In genomic region chr7:96322373-96322695, GRCh38 we compare ENCODE assay signal across 7 cellular contexts. TPM values are rescaled to one million over a fixed set of nuclear protein-coding genes. Genes with fewer than 3 reads are reported as not detected.
DNase-seq lines count a peak whose midpoint lies in the region; ATAC-seq and TF ChIP-seq lines count a peak whose summit lies in the region.

No MANE protein-coding gene starts in this region.

- H3K4me2 ChIP-seq in GM23248 (ENCODE audit: unreplicated experiment), result peak overlapping the region; percentile 73
- H3K4me2 ChIP-seq in smooth muscle cell, result peak overlapping the region; percentile 89

- H4K20me1 ChIP-seq in GM23248 (ENCODE audit: insufficient read depth) (no peaks in the 10 kb centered on the region), smooth muscle cell (ENCODE audit: low read depth) (peaks cover 5% of the 10 kb centered on the region)

- 38 to 39% methylated on average over 9 of the region's 9 CpGs for WGBS in GM23248 (ENCODE audit: low coverage in 1 of 2, low lambda C conversion rate in 2 of 2, missing lambda C conversion rate in 2 of 2), 2 experiments
- 41% methylated on average over 9 of the region's 9 CpGs for WGBS in smooth muscle cell (ENCODE audit: low lambda C conversion rate)

- no peaks in the 10 kb centered on the region for H3K9me3 ChIP-seq in GM23248 (ENCODE audit: low read depth)
- no peaks in the 10 kb centered on the region for H3K9me3 ChIP-seq in Peyer's patch
- H3K9me3 ChIP-seq in smooth muscle cell (replicated peaks; ENCODE audit: low read depth), result no peaks in the 10 kb centered on the region

- H3F3A ChIP-seq in GM23248 (ENCODE audit: insufficient read depth) (peaks cover 10% of the 10 kb centered on the region; the same call in 1 of the 2 replicates), smooth muscle cell (ENCODE audit: low read depth) (no peaks in the 10 kb centered on the region)

- H3K9ac ChIP-seq in GM23248, result peak overlapping the region; percentile 84; the same call in 1 of the 2 replicates
- no peak overlapping the region for H3K9ac ChIP-seq in smooth muscle cell (ENCODE audit: low read depth)

- DNase-seq in GM23248, result no peak
- DNase-seq in Peyer's patch, result no peak
- no peak for DNase-seq in fibroblast of the aortic adventitia (ENCODE audit: low read depth)
- DNase-seq in smooth muscle cell (lab: John Stamatoyannopoulos, UW; ENCODE audit: unreplicated experiment), result no peak
- no peak for DNase-seq in stimulated activated CD4-positive, alpha-beta T cell treated with anti-CD3 and anti-CD28 coated beads, Interleukin-15, amount 100 ng/mL, for 24 hours
- no peak for DNase-seq in amygdala (lab: John Stamatoyannopoulos, UW)

- no peak for ATAC-seq in HG03175 (IDR thresholded peaks at IDR 0.05; ENCODE audit: unreplicated experiment)

- H3K4me1 ChIP-seq in GM23248 (ENCODE audit: insufficient read depth) (peaks cover 5% of the 10 kb centered on the region; the same call in 1 of the 2 replicates), Peyer's patch (peaks cover 0 to 19% (median 7%) of the 10 kb centered on the region in 4 donors), smooth muscle cell (ENCODE audit: low read depth) (peaks cover 8% of the 10 kb centered on the region)

- no peaks in the 10 kb centered on the region for H3K36me3 ChIP-seq in GM23248 (ENCODE audit: low read depth)
- no peaks in the 10 kb centered on the region for H3K36me3 ChIP-seq in Peyer's patch
- H3K36me3 ChIP-seq in smooth muscle cell (ENCODE audit: low read depth), result no peaks in the 10 kb centered on the region

- TF ChIP-seq POLR2A in Peyer's patch (IDR thresholded peaks at IDR 0.05), result no peak

- in situ Hi-C loops in GM23248 (cut with MboI), result no loop called here

- H3K27me3 ChIP-seq in GM23248 (replicated peaks; ENCODE audit: insufficient read depth) (no peaks in the 10 kb centered on the region), Peyer's patch (no peaks in the 10 kb centered on the region), smooth muscle cell (ENCODE audit: low read depth) (no peaks in the 10 kb centered on the region)

- TF ChIP-seq CTCF in Peyer's patch (IDR thresholded peaks at IDR 0.05) (peak in 1 of 6 experiments; percentile 1), fibroblast of the aortic adventitia (IDR thresholded peaks at IDR 0.05; ENCODE audit: insufficient read depth, low read length) (no peak), smooth muscle cell (IDR thresholded peaks at IDR 0.05; ENCODE audit: borderline replicate concordance, insufficient read depth, poor library complexity, severe bottlenecking) (no peak)

- H2AFZ ChIP-seq in GM23248, result peak overlapping the region; percentile 96
- H2AFZ ChIP-seq in smooth muscle cell (ENCODE audit: low read depth), result peak overlapping the region; percentile 91

- peak overlapping the region; percentile 92 for H3K4me3 ChIP-seq in GM23248
- H3K4me3 ChIP-seq in Peyer's patch, result peak overlapping the region; percentile 71 to 91 (median 84)
- H3K4me3 ChIP-seq in fibroblast of the aortic adventitia (ENCODE audit: low read depth, low read length), result peak overlapping the region; percentile 81
- peak overlapping the region; percentile 79 for H3K4me3 ChIP-seq in smooth muscle cell

- no peak overlapping the region for H3K27ac ChIP-seq in GM23248
- H3K27ac ChIP-seq in Peyer's patch, result peak overlapping the region; percentile 92 to 96 (median 96)
- peak overlapping the region; percentile 87 for H3K27ac ChIP-seq in smooth muscle cell (ENCODE audit: low read depth)

- H3K9me2 ChIP-seq in GM23248 (ENCODE audit: insufficient read depth), result no peaks in the 10 kb centered on the region

- H3K79me2 ChIP-seq in GM23248 (ENCODE audit: insufficient read depth) (peaks cover 31% of the 10 kb centered on the region), smooth muscle cell (ENCODE audit: low read depth) (peaks cover 30% of the 10 kb centered on the region)

RNA-seq across cellular contexts. Expression of gene SLC25A13, which starts 0.4 kb away (rescaled TPM):
- 9.7 and 19.1 TPM in 2 replicates for total RNA-seq in GM23248 (2014; rRNA removed; shearing (Covaris generic))
- polyA plus RNA-seq in GM23248 (2016; fragmentation: Nextera tagmentation; extraction: Ambion mirVana), result 4.8 and 5.0 TPM in 2 replicates
- 10 to 100 TPM; 16.5 to 87.8 (median 60.3) TPM for total RNA-seq in Peyer's patch
- 14.3 and 24.5 TPM in 2 replicates for total RNA-seq in fibroblast of the aortic adventitia (ENCODE audit: low replicate concordance)
- 48.2 and 50.6 TPM in 2 replicates for total RNA-seq in smooth muscle cell
- polyA plus RNA-seq in smooth muscle cell, result 27.9 and 28.0 TPM in 2 replicates
